Comparison of ENCODE assay signal across 8 cellular contexts in genomic region chr12:106986135-106986534, GRCh38. TPM values are rescaled to one million over a fixed set of nuclear protein-coding genes. Genes with fewer than 3 reads are reported as not detected.
DNase-seq lines count a peak whose midpoint lies in the region; ATAC-seq and TF ChIP-seq lines count a peak whose summit lies in the region.

No MANE protein-coding gene starts in this region.

- CTCF ChIA-PET in mammary epithelial cell (lab: Charles Lee; ENCODE audit: low non-redundant PET): no interaction called here
- CTCF ChIA-PET in RWPE1 (lab: Yijun Ruan, JAX): interaction anchor here (0.6 kb wide), 1 partner anchor 1397 kb away, joined by 3 read pairs; no protein-coding TSS in a partner anchor

- H3K4me2 ChIP-seq in mammary epithelial cell (ENCODE audit: insufficient read depth, low read depth, low read length): peak overlapping the region; percentile 93

- H3K4me1 Mint-ChIP-seq in stimulated activated naive CD8-positive, alpha-beta T cell treated with anti-CD3 and anti-CD28 coated beads, Interleukin-15, Interleukin-2, amounts not matched to agents 100 ng/mL and 50 ng/mL, for 24 hours (ENCODE audit: low read depth): peaks cover 46% of the 10 kb centered on the region

- no peak overlapping the region for H3K27ac Mint-ChIP-seq in stimulated activated naive CD8-positive, alpha-beta T cell treated with anti-CD3 and anti-CD28 coated beads, Interleukin-15, Interleukin-2, amounts not matched to agents 100 ng/mL and 50 ng/mL, for 24 hours

- WGBS in mammary epithelial cell (ENCODE audit: low coverage, missing lambda C conversion rate): 13% methylated on average over 4 of the region's 4 CpGs

- H3K27ac ChIP-seq in mammary epithelial cell (ENCODE audit: insufficient read depth, low read depth, low read length) (peak overlapping the region; percentile 69), RWPE1 (no peak overlapping the region)

- DNase-seq in stimulated activated naive CD8-positive, alpha-beta T cell treated with anti-CD3 and anti-CD28 coated beads, Interleukin-15, Interleukin-2, amounts not matched to agents 100 U/mL and 50 U/mL, for 24 hours: no peak
- DNase-seq in mammary epithelial cell (peak; percentile 6), RWPE1 (ENCODE audit: low spot score) (no peak)
- no peak for DNase-seq in stimulated activated CD4-positive, alpha-beta T cell treated with anti-CD3 and anti-CD28 coated beads, Interleukin-12 subunit alpha, Interleukin-12 subunit beta, amount 100 ng/mL, for 4 hours

- no peak for ATAC-seq in stimulated activated naive CD8-positive, alpha-beta T cell treated with anti-CD3 and anti-CD28 coated beads, Interleukin-15, Interleukin-2, amounts not matched to agents 100 U/mL and 50 U/mL, for 24 hours
- no peak for ATAC-seq in HG03159 (IDR thresholded peaks at IDR 0.05; ENCODE audit: unreplicated experiment)
- ATAC-seq in HG03045 (IDR thresholded peaks at IDR 0.05; ENCODE audit: unreplicated experiment): no peak

- H3K9ac ChIP-seq in mammary epithelial cell (ENCODE audit: insufficient read depth, low read length): peak overlapping the region; percentile 67

- H3K4me3 ChIP-seq in mammary epithelial cell (replicated peaks in 1 of 3; ENCODE audit: insufficient read depth in 1 of 3, low read depth in 2 of 3, low read length in 3 of 3) (peak overlapping the region; percentile 49 to 81 (median 61)), mononuclear cell (ENCODE audit: low read length) (peak overlapping the region; percentile 70)

- H3K79me2 ChIP-seq in mammary epithelial cell (ENCODE audit: insufficient read depth, low read length): peaks cover 14% of the 10 kb centered on the region

- H3K4me1 ChIP-seq in mammary epithelial cell (ENCODE audit: insufficient read depth, low read length) (peaks cover 5% of the 10 kb centered on the region), mononuclear cell (ENCODE audit: insufficient read depth, low read length) (peaks cover 19% of the 10 kb centered on the region)

- H3K27me3 Mint-ChIP-seq in stimulated activated naive CD8-positive, alpha-beta T cell treated with anti-CD3 and anti-CD28 coated beads, Interleukin-15, Interleukin-2, amounts not matched to agents 100 ng/mL and 50 ng/mL, for 24 hours: no peaks in the 10 kb centered on the region

- H3K4me3 Mint-ChIP-seq in stimulated activated naive CD8-positive, alpha-beta T cell treated with anti-CD3 and anti-CD28 coated beads, Interleukin-15, Interleukin-2, amounts not matched to agents 100 ng/mL and 50 ng/mL, for 24 hours: peak overlapping the region; percentile 91

- dilution Hi-C loops in mammary epithelial cell (cut with HindIII; ENCODE audit: low sequenced_read_pairs): no loop called here

- no TSS peak for BruUV-seq in mammary epithelial cell (replicated peaks; lab: Mats Ljungman, UMichigan)

- H3K27me3 ChIP-seq in mammary epithelial cell (ENCODE audit: insufficient read depth, low read length) (no peaks in the 10 kb centered on the region), mononuclear cell (ENCODE audit: insufficient read depth, low read length) (no peaks in the 10 kb centered on the region)

- H2AFZ ChIP-seq in mammary epithelial cell (ENCODE audit: low read depth, low read length): peak overlapping the region; percentile 87

- H3K9me3 ChIP-seq in mammary epithelial cell (replicated peaks; ENCODE audit: insufficient read depth, low read length) (no peaks in the 10 kb centered on the region), mononuclear cell (ENCODE audit: low read depth, low read length) (no peaks in the 10 kb centered on the region)

- H4K20me1 ChIP-seq in mammary epithelial cell (ENCODE audit: insufficient read depth, low read length): no peaks in the 10 kb centered on the region

- POLR2A ChIA-PET in RWPE1 (lab: Yijun Ruan, JAX; ENCODE audit: low non-redundant PET): interaction anchor here (0.6 kb wide), 1 partner anchor 1552 kb away, joined by 3 read pairs; no protein-coding TSS in a partner anchor

- peaks cover 17% of the 10 kb centered on the region for H3K9me3 Mint-ChIP-seq in stimulated activated naive CD8-positive, alpha-beta T cell treated with anti-CD3 and anti-CD28 coated beads, Interleukin-15, Interleukin-2, amounts not matched to agents 100 ng/mL and 50 ng/mL, for 24 hours

- TF ChIP-seq CTCF in mammary epithelial cell (conservative IDR thresholded peaks at IDR 0.05 in 1 of 2, IDR thresholded peaks at IDR 0.05 in 1 of 2; ENCODE audit: extremely low read depth in 1 of 2, insufficient read depth in 1 of 2, low read depth in 1 of 2, low read length in 2 of 2): no peak
- no peak for TF ChIP-seq CTCF in RWPE1 (conservative IDR thresholded peaks at IDR 0.05; ENCODE audit: low read depth)

- peaks cover 26% of the 10 kb centered on the region for H3K36me3 Mint-ChIP-seq in stimulated activated naive CD8-positive, alpha-beta T cell treated with anti-CD3 and anti-CD28 coated beads, Interleukin-15, Interleukin-2, amounts not matched to agents 100 ng/mL and 50 ng/mL, for 24 hours (ENCODE audit: low read depth)

- H3K36me3 ChIP-seq in mammary epithelial cell (ENCODE audit: insufficient read depth, low read length): no peaks in the 10 kb centered on the region

- intact Hi-C loops in mammary epithelial cell (cut with micrococcal nuclease): loop anchor here (2.0 kb wide), 1 partner anchor 29 kb away; no protein-coding TSS in a partner anchor

- in situ Hi-C loops in mammary epithelial cell (cut with MboI; ENCODE audit: low sequenced_read_pairs in 2 of 2): no loop called here

RNA-seq across cellular contexts. Expression of gene MTERF2, which starts 0.8 kb away (rescaled TPM):
- total RNA-seq in mammary epithelial cell: 1 to 10 TPM; 7.0 to 8.0 TPM
- polyA plus RNA-seq in mammary epithelial cell: 3.2 TPM
- polyA minus RNA-seq in mammary epithelial cell: not detected
- total RNA-seq in mononuclear cell: 4.3 TPM

RNA-seq across cellular contexts. Expression of gene TMEM263, which starts 30.4 kb away (rescaled TPM):
- total RNA-seq in mammary epithelial cell: 10 to 100 TPM; 48.7 to 51.3 TPM
- polyA plus RNA-seq in mammary epithelial cell: 19.3 TPM
- polyA minus RNA-seq in mammary epithelial cell: 79.1 TPM
- 20.3 TPM for total RNA-seq in mononuclear cell
